ENCODE assay signal across 17 cellular contexts in the genomic region with DNA sequence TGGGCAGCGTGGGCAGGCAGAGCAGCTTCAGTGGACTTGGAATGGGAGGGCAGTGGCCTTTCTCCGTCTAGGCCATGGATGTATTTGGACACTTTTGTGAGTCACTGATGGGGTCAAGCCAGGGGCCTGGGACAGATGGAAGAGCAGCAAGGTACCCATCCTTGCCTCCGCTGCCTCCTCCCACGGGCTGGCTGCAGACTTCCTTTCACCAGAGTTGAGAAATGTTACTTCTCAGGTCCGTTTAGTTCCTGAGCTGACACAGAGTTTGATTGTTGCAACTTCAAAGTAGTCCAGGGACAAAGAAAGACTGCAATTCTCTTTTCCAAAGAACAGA. TPM values are rescaled to one million over a fixed set of nuclear protein-coding genes. Genes with fewer than 3 reads are reported as not detected.
DNase-seq lines count a peak whose midpoint lies in the region; FAIRE-seq and TF ChIP-seq lines count a peak whose summit lies in the region.
"Had no signal": no experiment of that assay in that cellular context is flagged by ENCODE, and none has a peak within 500 bp of the region (broad histone marks: within the 10 kb centered on the region; RNA-seq: fewer than 3 reads in every experiment).

No MANE protein-coding gene starts in this region.

- no peak for DNase-seq in astrocyte (ENCODE audit: low read depth)
- DNase-seq in epithelial cell of proximal tubule (ENCODE audit: low read depth), result peak; percentile 29
- no peak for DNase-seq in neural crest cell (ENCODE audit: low read depth, low spot score)
- no peak for DNase-seq in progenitor cell of endocrine pancreas (ENCODE audit: low spot score, unreplicated experiment)
- DNase-seq in activated gamma-delta T cell (lab: John Stamatoyannopoulos, UW), result no peak
- DNase-seq in NAMALWA (ENCODE audit: low spot score), result no peak
- DNase-seq in activated CD4-positive, alpha-beta T cell treated with anti-CD3 and anti-CD28 coated beads for 48 hours, result no peak
- no peak for DNase-seq in stimulated activated CD4-positive, alpha-beta T cell treated with anti-CD3 and anti-CD28 coated beads, Interleukin-12 subunit alpha, Interleukin-12 subunit beta, amount 100 ng/mL, for 4 hours
- DNase-seq: Calu3; CD8-positive, alpha-beta T cell; DMS79 treated with DMSO at 0.1 percent for 48 hours; H7 had no signal

- H3K27me3 ChIP-seq in astrocyte (ENCODE audit: insufficient read depth, low read length), result no peaks in the 10 kb centered on the region
- H3K27me3 ChIP-seq: BLaER1 treated with 17β-estradiol and CSF1 and Interleukin-3, amounts not matched to agents 10 nM and 100 nM had no signal

- H3K9me3 Mint-ChIP-seq in astrocyte (ENCODE audit: unreplicated experiment) (no peaks in the 10 kb centered on the region), neural crest cell (no peaks in the 10 kb centered on the region), progenitor cell of endocrine pancreas (ENCODE audit: low read depth) (no peaks in the 10 kb centered on the region)
- H3K9me3 Mint-ChIP-seq: CD8-positive, alpha-beta T cell; GM23338 had no signal

- H3K4me3 Mint-ChIP-seq in astrocyte (ENCODE audit: unreplicated experiment) (no peak overlapping the region), neural crest cell (no peak overlapping the region), progenitor cell of endocrine pancreas (ENCODE audit: low read depth) (no peak overlapping the region)
- H3K4me3 Mint-ChIP-seq: B cell; CD8-positive, alpha-beta T cell; GM23338 had no signal

- no peaks in the 10 kb centered on the region for H3K36me3 ChIP-seq in astrocyte (ENCODE audit: insufficient read depth, low read length)
- H3K36me3 ChIP-seq: BLaER1 treated with 17β-estradiol and CSF1 and Interleukin-3, amounts not matched to agents 10 nM and 100 nM had no signal

- H3K4me1 Mint-ChIP-seq in astrocyte (ENCODE audit: low read depth, unreplicated experiment) (peaks cover 17% of the 10 kb centered on the region), neural crest cell (peaks cover 25% of the 10 kb centered on the region), progenitor cell of endocrine pancreas (ENCODE audit: low read depth) (peaks cover 2% of the 10 kb centered on the region)
- H3K4me1 Mint-ChIP-seq: B cell had no signal

- H3K9ac ChIP-seq in astrocyte (ENCODE audit: low read length), result no peak overlapping the region
- H3K9ac ChIP-seq: BLaER1 treated with 17β-estradiol and CSF1 and Interleukin-3, amounts not matched to agents 10 nM and 100 nM had no signal

- no peaks in the 10 kb centered on the region for H3K4me1 ChIP-seq in astrocyte (ENCODE audit: insufficient read depth, low read length)

- H3K9me3 ChIP-seq in astrocyte (ENCODE audit: insufficient read depth, low read depth, low read length), result no peaks in the 10 kb centered on the region
- H3K9me3 ChIP-seq: BLaER1 treated with 17β-estradiol and CSF1 and Interleukin-3, amounts not matched to agents 10 nM and 100 nM had no signal

- H4K20me1 ChIP-seq in astrocyte (ENCODE audit: insufficient read depth, low read length), result no peaks in the 10 kb centered on the region
- H4K20me1 ChIP-seq: BLaER1 treated with 17β-estradiol and CSF1 and Interleukin-3, amounts not matched to agents 10 nM and 100 nM had no signal

- H3K36me3 Mint-ChIP-seq in astrocyte (ENCODE audit: low read depth, unreplicated experiment) (no peaks in the 10 kb centered on the region), neural crest cell (ENCODE audit: low read depth) (no peaks in the 10 kb centered on the region), progenitor cell of endocrine pancreas (ENCODE audit: insufficient read depth) (no peaks in the 10 kb centered on the region)
- H3K36me3 Mint-ChIP-seq: CD8-positive, alpha-beta T cell had no signal

- H3K27me3 Mint-ChIP-seq in astrocyte (ENCODE audit: low read depth, unreplicated experiment) (peaks cover 18% of the 10 kb centered on the region), neural crest cell (ENCODE audit: low read depth) (no peaks in the 10 kb centered on the region), progenitor cell of endocrine pancreas (peaks cover 9% of the 10 kb centered on the region)

- no peaks in the 10 kb centered on the region for H3K79me2 ChIP-seq in astrocyte (ENCODE audit: insufficient read depth, low read length)

- H3K4me2 ChIP-seq in astrocyte (ENCODE audit: low read length), result no peak overlapping the region
- H3K4me2 ChIP-seq: GM23338 had no signal

- H3K27ac Mint-ChIP-seq in astrocyte (ENCODE audit: unreplicated experiment) (peak overlapping the region; percentile 41), neural crest cell (ENCODE audit: unreplicated experiment) (peak overlapping the region; percentile 62), progenitor cell of endocrine pancreas (peak overlapping the region; percentile 10)
- H3K27ac Mint-ChIP-seq: B cell; CD8-positive, alpha-beta T cell; GM23338 had no signal

- H2AFZ ChIP-seq in astrocyte (ENCODE audit: low read depth, low read length), result no peak overlapping the region
- H2AFZ ChIP-seq: GM23338 had no signal

- FAIRE-seq in astrocyte (lab: Jason Lieb, UNC), result no peak
- FAIRE-seq: GM12878 had no signal

- TF ChIP-seq CTCF in astrocyte (IDR thresholded peaks at IDR 0.05; ENCODE audit: insufficient read depth, low read depth, low read length) (no peak), epithelial cell of proximal tubule (conservative IDR thresholded peaks at IDR 0.05; ENCODE audit: low read depth, low read length) (no peak), neural crest cell (conservative IDR thresholded peaks at IDR 0.05) (no peak), progenitor cell of endocrine pancreas (IDR thresholded peaks at IDR 0.05; ENCODE audit: unreplicated experiment) (no peak)

- H3K27ac ChIP-seq in astrocyte (ENCODE audit: low read depth, low read length), result no peak overlapping the region
- H3K27ac ChIP-seq: BLaER1 treated with 17β-estradiol and CSF1 and Interleukin-3, amounts not matched to agents 10 nM and 100 nM had no signal

- H3K4me3 ChIP-seq in astrocyte (ENCODE audit: insufficient read depth, low read depth, low read length) (no peak overlapping the region), epithelial cell of proximal tubule (ENCODE audit: low read depth, low read length) (no peak overlapping the region)
- H3K4me3 ChIP-seq: BLaER1 treated with 17β-estradiol and CSF1 and Interleukin-3, amounts not matched to agents 10 nM and 100 nM; GM12878; GM23338 had no signal

RNA-seq across cellular contexts. Expression of gene CST8, which starts 18.6 kb away (rescaled TPM):
- total RNA-seq in astrocyte (not detected in 2 replicates), epithelial cell of proximal tubule (not detected in 2 replicates), neural crest cell (not detected in 2 replicates), progenitor cell of endocrine pancreas (not detected in 2 replicates)
- total RNA-seq: A172; B cell; Calu3; CD8-positive, alpha-beta T cell; GM12878; GM23338; H7 had no signal

RNA-seq across cellular contexts. Expression of gene CST11, which starts 56.9 kb away (rescaled TPM):
- total RNA-seq in astrocyte, result not detected in 2 replicates
- total RNA-seq in epithelial cell of proximal tubule, result not detected in 2 replicates
- total RNA-seq in neural crest cell, result not detected in 2 replicates
- total RNA-seq in progenitor cell of endocrine pancreas, result not detected in 2 replicates
- total RNA-seq: A172; B cell; Calu3; CD8-positive, alpha-beta T cell; GM12878; GM23338; H7 had no signal

RNA-seq across cellular contexts. Expression of gene CST9L, which starts 58.7 kb away (rescaled TPM):
- total RNA-seq in astrocyte (not detected in 2 replicates), epithelial cell of proximal tubule (not detected in 2 replicates), neural crest cell (not detected in 2 replicates), progenitor cell of endocrine pancreas (not detected in 2 replicates)
- total RNA-seq: A172; B cell; Calu3; CD8-positive, alpha-beta T cell; GM12878; GM23338; H7 had no signal

Comparison
In these comparisons a context has a peak if more than half of its experiments do, and no peak if none do; other contexts are left out.
1. H3K27ac Mint-ChIP-seq: peak in every context shown above with its lines; median percentile 62 in neural crest cell; 41 in astrocyte; 10 in progenitor cell of endocrine pancreas.